ENCODE assay signal across 8 cellular contexts in the genomic region with DNA sequence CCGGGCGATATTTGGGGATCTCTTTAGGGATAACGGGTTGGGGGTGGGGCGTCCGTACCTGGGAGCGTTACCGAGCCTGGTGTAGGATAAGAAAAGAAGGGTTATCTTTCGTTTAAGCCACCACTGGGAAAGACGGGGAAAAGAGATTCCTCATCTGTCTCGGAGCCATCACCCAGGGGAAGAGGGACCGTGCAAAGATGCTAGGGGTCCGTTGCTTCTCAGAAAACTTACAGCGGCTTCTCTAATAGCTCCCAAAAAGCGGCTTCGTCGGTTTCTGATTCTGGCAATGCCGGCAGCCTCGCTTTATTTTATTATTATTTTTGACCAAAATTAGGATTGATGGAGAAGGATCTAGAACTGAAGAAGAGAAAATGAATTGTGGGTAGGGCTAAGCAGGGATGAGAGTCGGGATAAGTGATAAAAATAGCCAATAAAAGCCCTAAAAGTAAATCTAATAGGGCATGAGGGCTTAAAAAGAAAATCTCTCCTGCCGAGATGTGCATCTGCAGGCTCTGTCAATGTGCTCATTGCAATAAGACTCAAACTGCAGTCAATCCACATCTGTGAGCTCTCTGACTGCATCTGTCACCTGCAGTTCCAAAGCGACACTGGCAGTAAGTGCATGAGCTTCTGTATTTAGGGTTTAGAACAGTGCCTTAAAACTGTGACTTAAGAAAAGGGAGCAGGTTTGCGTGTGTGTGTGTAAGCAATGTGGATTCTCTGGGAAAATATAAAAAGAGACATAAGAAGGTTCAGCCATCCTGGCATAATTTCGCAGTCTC. TPM values are rescaled to one million over a fixed set of nuclear protein-coding genes. Genes with fewer than 3 reads are reported as not detected.
DNase-seq lines count a peak whose midpoint lies in the region; ATAC-seq and TF ChIP-seq lines count a peak whose summit lies in the region.

No MANE protein-coding gene starts in this region.

- H3K36me3 ChIP-seq in heart left ventricle (no peaks in the 10 kb centered on the region), thyroid gland (no peaks in the 10 kb centered on the region)

- H3K36me3 Mint-ChIP-seq in activated naive CD4-positive, alpha-beta T cell treated with anti-CD3 and anti-CD28 coated beads, Interleukin-2, amount 50 U/mL, for 72 hours = peaks cover 16 to 19% of the 10 kb centered on the region in 2 donors

- H3K27me3 ChIP-seq in heart left ventricle (no peaks in the 10 kb centered on the region), thyroid gland (no peaks in the 10 kb centered on the region)

- H3K9me3 ChIP-seq in heart left ventricle = no peaks in the 10 kb centered on the region
- H3K9me3 ChIP-seq in thyroid gland = no peaks in the 10 kb centered on the region

- ATAC-seq in heart left ventricle (no peak), Right ventricle myocardium superior (ENCODE audit: poor library complexity) (no peak), left colon (peak; percentile 19), GM19467 (IDR thresholded peaks at IDR 0.05; ENCODE audit: unreplicated experiment) (no peak)
- no peak for ATAC-seq in activated naive CD4-positive, alpha-beta T cell treated with anti-CD3 and anti-CD28 coated beads, Interleukin-2, amount 50 U/mL, for 72 hours

- WGBS in heart left ventricle, 4 donors = 8 to 9% (median 8%) methylated on average over 23 of the region's 23 CpGs
- 8% methylated on average over 23 of the region's 23 CpGs for WGBS in thyroid gland, 2 donors

- H3K27ac Mint-ChIP-seq in activated naive CD4-positive, alpha-beta T cell treated with anti-CD3 and anti-CD28 coated beads, Interleukin-2, amount 50 U/mL, for 72 hours = peak overlapping the region; percentile 88 to 92

- H3K27ac ChIP-seq in heart left ventricle = peak overlapping the region; percentile 31 to 98 (median 94)
- H3K27ac ChIP-seq in thyroid gland = peak overlapping the region in 2 of 3 donors; percentile 78 to 95

- no peak for TF ChIP-seq CTCF in heart left ventricle (IDR thresholded peaks at IDR 0.05)
- TF ChIP-seq CTCF in thyroid gland (IDR thresholded peaks at IDR 0.05) = no peak
- no peak for TF ChIP-seq CTCF in GM13977 (IDR thresholded peaks at IDR 0.05; ENCODE audit: extremely low read depth, insufficient read depth, missing control alignments)

- in situ Hi-C loops in GM13977 (cut with MboI; ENCODE audit: low pct_unique_long_range_greater_than_20kb, low sequenced_read_pairs, unreplicated experiment) = no loop called here

- H3K4me1 ChIP-seq in heart left ventricle (peaks cover 0 to 49% (median 36%) of the 10 kb centered on the region in 12 donors), thyroid gland (peaks cover 25 to 29% of the 10 kb centered on the region in 2 donors)

- H3K9me3 Mint-ChIP-seq in activated naive CD4-positive, alpha-beta T cell treated with anti-CD3 and anti-CD28 coated beads, Interleukin-2, amount 50 U/mL, for 72 hours = no peaks in the 10 kb centered on the region

- no peak for DNase-seq in heart left ventricle
- no peak for DNase-seq in Right ventricle myocardium superior
- no peak for DNase-seq in activated naive CD4-positive, alpha-beta T cell treated with anti-CD3 and anti-CD28 coated beads, Interleukin-2, amount 50 U/mL, for 72 hours (ENCODE audit: low spot score in 2 of 2)
- DNase-seq in left colon = peak in 1 of 2 donors; percentile 55
- DNase-seq in thyroid gland = peak in 1 of 2 donors; percentile 9
- no peak for DNase-seq in GM13977 (ENCODE audit: low spot score)
- no peak for DNase-seq in mesenteric fat pad (ENCODE audit: low spot score)

- H3K4me3 ChIP-seq in heart left ventricle = peak overlapping the region; percentile 66 to 98 (median 84)
- H3K4me3 ChIP-seq in thyroid gland (replicated peaks in 1 of 3) = peak overlapping the region; percentile 87 to 89 (median 88)

- intact Hi-C loops in heart left ventricle (cut with DNase I) = no loop called here
- intact Hi-C loops in Right ventricle myocardium superior (cut with DNase I) = no loop called here
- intact Hi-C loops in left colon (cut with DNase I, micrococcal nuclease) = no loop called here
- intact Hi-C loops in thyroid gland (cut with DNase I) = no loop called here

- TF ChIP-seq POLR2A in heart left ventricle (IDR thresholded peaks at IDR 0.05) (no peak), thyroid gland (IDR thresholded peaks at IDR 0.05) (no peak)

RNA-seq across cellular contexts. Expression of a gene that starts 0.8 kb away (rescaled TPM):
- total RNA-seq in heart left ventricle (10 to 100 TPM in 8 of 9 donors, 1 to 10 TPM in 1; 9.9 to 20.3 (median 15.4) TPM), Right ventricle myocardium superior (13.4 TPM), left colon (10 to 100 TPM; 18.2 to 22.2 TPM), thyroid gland (10 to 100 TPM; 12.1 to 57.9 (median 17.0) TPM), mesenteric fat pad (16.5 TPM)
- 10 to 100 TPM; 16.4 to 16.9 TPM for polyA plus RNA-seq in heart left ventricle
- total RNA-seq in activated naive CD4-positive, alpha-beta T cell treated with anti-CD3 and anti-CD28 coated beads, Interleukin-2, amount 50 U/mL, for 72 hours = 10 to 100 TPM; 11.9 to 24.4 TPM
